8 cellular contexts compared by ENCODE assay signal in the genomic region with DNA sequence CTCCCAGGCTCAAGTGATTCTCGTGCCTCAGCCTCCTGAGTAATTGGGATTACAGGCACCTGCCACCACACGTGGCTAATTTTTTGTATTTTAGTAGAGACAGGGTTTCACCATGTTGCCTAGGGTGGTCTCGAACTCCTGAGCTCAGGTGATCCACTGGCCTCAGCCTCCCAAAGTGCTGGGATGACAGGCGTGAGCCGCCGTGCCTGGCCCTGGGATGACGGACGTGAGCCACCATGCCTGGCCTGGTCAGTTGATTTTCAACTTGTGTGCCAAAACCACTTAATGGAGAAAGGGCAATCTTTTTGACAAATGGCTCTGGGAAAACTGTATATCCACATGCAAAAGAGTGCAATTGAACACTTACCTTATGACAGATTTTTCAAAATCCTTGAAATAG. TPM values are rescaled to one million over a fixed set of nuclear protein-coding genes. Genes with fewer than 3 reads are reported as not detected.
"Had no signal": no experiment of that assay in that cellular context is flagged by ENCODE, and none has a peak within 500 bp of the region (broad histone marks: within the 10 kb centered on the region; RNA-seq: fewer than 3 reads in every experiment).

No MANE protein-coding gene starts in this region.

RNA-seq across cellular contexts. Expression of a gene that starts 7.0 kb away (rescaled TPM):
- total RNA-seq: LHCN-M2, MCF 10A, Right ventricle myocardium inferior, RPMI7951, SJCRH30 had no signal

RNA-seq across cellular contexts. Expression of a gene that starts 58.1 kb away (rescaled TPM):
- total RNA-seq: LHCN-M2, MCF 10A, NCI-H460, OCI-LY7, Right ventricle myocardium inferior, RPMI7951, SJCRH30, SK-MEL-5 had no signal
